Comparison of ENCODE assay signal across 21 cellular contexts in genomic region chr6:36128793-36129192, GRCh38. TPM values are rescaled to one million over a fixed set of nuclear protein-coding genes. Genes with fewer than 3 reads are reported as not detected.
A peak's percentile ranks its signal among the peaks of the same experiment; 100 is the strongest.
DNase-seq lines count a peak whose midpoint lies in the region; ATAC-seq and TF ChIP-seq lines count a peak whose summit lies in the region.
"Had no signal": no experiment of that assay in that cellular context is flagged by ENCODE, and none has a peak within 500 bp of the region (broad histone marks: within the 10 kb centered on the region; RNA-seq: fewer than 3 reads in every experiment).

No MANE protein-coding gene starts in this region.

- peak overlapping the region; percentile 70 to 91 (median 76) for H3K27ac Mint-ChIP-seq in CD4-positive, CD25-positive, alpha-beta regulatory T cell
- H3K27ac Mint-ChIP-seq: GM23338 had no signal

- DNase-seq in NCI-H1417 (lab: John Stamatoyannopoulos, UW) (peak in 2 of 3 experiments; percentile 39 to 55), NCI-H1417 treated with DMSO at 0.1 percent for 48 hours (lab: John Stamatoyannopoulos, UW) (no peak), RPMI8226 (peak; percentile 58), mesenteric fat pad (ENCODE audit: low spot score) (peak; percentile 60), HuH-7 (ENCODE audit: low spot score) (no peak), omental fat pad (ENCODE audit: low spot score) (no peak), cerebellar nuclear complex (lab: John Stamatoyannopoulos, UW) (no peak)
- DNase-seq in CD4-positive, CD25-positive, alpha-beta regulatory T cell = no peak
- DNase-seq: 8988T; activated naive CD4-positive, alpha-beta T cell treated with Interleukin-2 at 50 U/mL for 16 hours; DND-41; left colon; MV-4-11; posterior cingulate gyrus; spleen; stimulated activated naive CD4-positive, alpha-beta T cell; trophoblast cell had no signal

- no peak overlapping the region for H3K27ac ChIP-seq in CD4-positive, CD25-positive, alpha-beta regulatory T cell (ENCODE audit: insufficient read depth, low read length, poor library complexity, severe bottlenecking)
- H3K27ac ChIP-seq: coronary artery had no signal

- peak overlapping the region; percentile 76 to 97 (median 81) for H3K4me3 Mint-ChIP-seq in CD4-positive, CD25-positive, alpha-beta regulatory T cell
- H3K4me3 Mint-ChIP-seq: GM23338 had no signal

- H3K4me1 Mint-ChIP-seq in CD4-positive, CD25-positive, alpha-beta regulatory T cell = peaks cover 23 to 88% (median 38%) of the 10 kb centered on the region in 4 donors

- no peaks in the 10 kb centered on the region for H3K27me3 ChIP-seq in CD4-positive, CD25-positive, alpha-beta regulatory T cell (ENCODE audit: control insufficient read depth, insufficient read depth, low read length)
- H3K27me3 ChIP-seq: spleen had no signal

- no peak for TF ChIP-seq CTCF in omental fat pad (IDR thresholded peaks at IDR 0.05)

- H3K9me3 Mint-ChIP-seq in CD4-positive, CD25-positive, alpha-beta regulatory T cell = no peaks in the 10 kb centered on the region

- peaks cover 52% of the 10 kb centered on the region for H3K4me1 ChIP-seq in CD4-positive, CD25-positive, alpha-beta regulatory T cell (ENCODE audit: control insufficient read depth, insufficient read depth, low read length, poor library complexity, severe bottlenecking)

- no peak overlapping the region for H3K4me3 ChIP-seq in CD4-positive, CD25-positive, alpha-beta regulatory T cell (ENCODE audit: low read depth, low read length)
- H3K4me3 ChIP-seq: coronary artery, GM23338, K562 had no signal

- peaks cover 9% of the 10 kb centered on the region for H3K36me3 Mint-ChIP-seq in CD4-positive, CD25-positive, alpha-beta regulatory T cell

- H3K27me3 Mint-ChIP-seq in CD4-positive, CD25-positive, alpha-beta regulatory T cell = no peaks in the 10 kb centered on the region

- H3K9me3 ChIP-seq in CD4-positive, CD25-positive, alpha-beta regulatory T cell (ENCODE audit: control insufficient read depth in 2 of 2, low read length in 2 of 2) = no peaks in the 10 kb centered on the region
- H3K9me3 ChIP-seq: spleen had no signal

- H3K36me3 ChIP-seq in CD4-positive, CD25-positive, alpha-beta regulatory T cell (ENCODE audit: control insufficient read depth, insufficient read depth, low read length) = peaks cover 12% of the 10 kb centered on the region

- no peak for ATAC-seq in CD4-positive, CD25-positive, alpha-beta regulatory T cell (ENCODE audit: low read depth in 2 of 2)
- no peak for ATAC-seq in omental fat pad (ENCODE audit: low FRiP score)
- ATAC-seq: GM23338, K562, left colon, SK-N-SH treated with all-trans-retinoic acid at 6 μM for 48 hours had no signal

RNA-seq across cellular contexts. Expression of gene MAPK13, which starts 1.5 kb away (rescaled TPM):
- 68.7 TPM for total RNA-seq in CD4-positive, CD25-positive, alpha-beta regulatory T cell
- polyA plus RNA-seq in CD4-positive, CD25-positive, alpha-beta regulatory T cell = 10 to 100 TPM; 60.7 to 75.8 (median 69.8) TPM
- total RNA-seq in mesenteric fat pad = 12.2 TPM
- total RNA-seq in omental fat pad = 10 to 100 TPM; 10.9 to 27.5 (median 17.7) TPM

Comparison
In these comparisons a context has a peak if more than half of its experiments do, and no peak if none do; other contexts are left out.
1. DNase-seq: peak in NCI-H1417 (2 of 3), RPMI8226 (single experiment) and mesenteric fat pad (single experiment); none in NCI-H1417 treated with DMSO at 0.1 percent for 48 hours (single experiment), CD4-positive, CD25-positive, alpha-beta regulatory T cell (0 of 3), HuH-7 (single experiment), omental fat pad (single experiment) and cerebellar nuclear complex (0 of 2).